ENCODE assay signal across 8 cellular contexts in the genomic region with DNA sequence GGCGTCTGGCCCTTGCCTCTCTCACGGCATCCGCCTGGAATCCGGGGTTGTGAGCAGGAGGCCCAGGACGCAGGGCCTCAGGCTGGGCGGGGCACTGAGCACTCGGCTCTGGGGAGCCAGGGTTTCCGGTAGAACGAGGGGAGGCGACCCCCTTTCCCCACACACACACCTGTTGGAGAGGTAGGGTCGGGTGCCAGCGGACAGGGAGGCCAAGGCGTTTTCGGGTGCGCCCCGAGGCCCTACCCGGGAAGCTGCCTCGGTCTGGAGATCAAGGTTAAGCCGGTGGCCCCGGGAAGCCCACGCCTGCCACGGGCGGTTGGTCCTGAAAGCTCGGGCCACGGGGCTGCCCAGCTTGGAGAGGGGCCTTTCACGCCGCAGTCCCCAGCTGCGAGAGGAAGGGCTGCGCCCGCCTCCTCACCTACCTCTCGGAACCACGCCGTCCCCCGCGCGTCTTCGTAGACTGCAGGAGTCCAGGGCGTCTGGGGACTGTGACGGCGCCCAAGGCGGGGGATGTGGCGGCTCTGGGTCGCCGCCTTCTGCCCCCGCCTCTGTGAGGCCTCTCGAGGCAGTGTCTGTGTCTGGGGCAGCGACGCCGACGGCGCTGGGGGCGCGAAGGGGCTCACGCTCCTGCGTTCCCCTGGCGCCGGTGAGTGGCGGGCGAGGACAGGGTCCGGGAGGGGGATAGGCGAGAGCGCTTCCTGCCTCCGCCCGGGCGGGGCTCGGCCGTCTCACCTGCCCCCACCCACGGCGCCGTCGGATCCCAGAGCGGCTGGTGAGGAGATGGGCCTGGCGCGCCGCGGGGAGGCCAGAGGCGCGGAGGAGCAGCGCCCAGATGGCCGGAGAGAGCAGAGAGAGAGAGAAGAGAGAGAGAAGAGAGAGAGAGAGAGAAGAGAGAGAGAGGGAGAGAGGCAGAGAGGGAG. TPM values are rescaled to one million over a fixed set of nuclear protein-coding genes. Genes with fewer than 3 reads are reported as not detected.
DNase-seq lines count a peak whose midpoint lies in the region; ATAC-seq and TF ChIP-seq lines count a peak whose summit lies in the region.

No MANE protein-coding gene starts in this region.

- H4K20me1 ChIP-seq in Karpas-422 (ENCODE audit: insufficient read depth, low read depth, low read length), result no peaks in the 10 kb centered on the region

- TF ChIP-seq CTCF in natural killer cell (IDR thresholded peaks at IDR 0.05) (no peak), progenitor cell of endocrine pancreas (IDR thresholded peaks at IDR 0.05; ENCODE audit: unreplicated experiment) (no peak)

- no peaks in the 10 kb centered on the region for H3K9me2 ChIP-seq in Karpas-422 (replicated peaks; ENCODE audit: insufficient read depth, low read length)

- DNase-seq in D341Med (ENCODE audit: low spot score), result peak; percentile 53
- DNase-seq in Karpas-422, result no peak
- DNase-seq in activated naive CD4-positive, alpha-beta T cell treated with anti-CD3 and anti-CD28 coated beads, Interleukin-2, amount 50 U/mL, for 72 hours (ENCODE audit: low spot score in 2 of 2), result no peak
- DNase-seq in natural killer cell, result no peak
- no peak for DNase-seq in NCI-H526 (lab: John Stamatoyannopoulos, UW)
- DNase-seq in progenitor cell of endocrine pancreas (ENCODE audit: low spot score, unreplicated experiment), result no peak
- no peak for DNase-seq in NCI-H82 treated with DMSO at 0.1 percent for 48 hours (lab: John Stamatoyannopoulos, UW; ENCODE audit: unreplicated experiment)

- no peaks in the 10 kb centered on the region for H3K9me3 ChIP-seq in Karpas-422 (ENCODE audit: low read length)

- intact Hi-C loops in natural killer cell (cut with micrococcal nuclease), result no loop called here

- no peak overlapping the region for H3K9ac ChIP-seq in Karpas-422 (ENCODE audit: low read length)

- H3K4me3 ChIP-seq in Karpas-422 (ENCODE audit: low read length), result no peak overlapping the region

- no peaks in the 10 kb centered on the region for H3K4me1 ChIP-seq in Karpas-422 (ENCODE audit: low read length)

- H3K27me3 Mint-ChIP-seq in natural killer cell (ENCODE audit: low read depth in 2 of 2) (peaks cover 45 to 64% of the 10 kb centered on the region in 2 donors), progenitor cell of endocrine pancreas (peaks cover 91% of the 10 kb centered on the region)

- peak overlapping the region; percentile 87 for H3K4me3 Mint-ChIP-seq in natural killer cell
- H3K4me3 Mint-ChIP-seq in progenitor cell of endocrine pancreas (ENCODE audit: low read depth), result no peak overlapping the region

- no peaks in the 10 kb centered on the region for H3K36me3 ChIP-seq in Karpas-422 (ENCODE audit: insufficient read depth, low read length)

- no peaks in the 10 kb centered on the region for H3K79me2 ChIP-seq in Karpas-422 (ENCODE audit: low read length)

- no peaks in the 10 kb centered on the region for H3K27me3 ChIP-seq in Karpas-422 (ENCODE audit: low read length)

- H2AFZ ChIP-seq in Karpas-422 (ENCODE audit: low read length), result no peak overlapping the region

- peaks cover 0 to 5% of the 10 kb centered on the region in 2 donors for H3K36me3 Mint-ChIP-seq in activated naive CD4-positive, alpha-beta T cell treated with anti-CD3 and anti-CD28 coated beads, Interleukin-2, amount 50 U/mL, for 72 hours
- H3K36me3 Mint-ChIP-seq in natural killer cell (peaks cover under 1% of the 10 kb centered on the region), progenitor cell of endocrine pancreas (ENCODE audit: insufficient read depth) (no peaks in the 10 kb centered on the region)

- peak overlapping the region; percentile 54 for H3K4me2 ChIP-seq in Karpas-422 (ENCODE audit: low read depth, low read length, poor library complexity, severe bottlenecking)

- H3K9me3 Mint-ChIP-seq in activated naive CD4-positive, alpha-beta T cell treated with anti-CD3 and anti-CD28 coated beads, Interleukin-2, amount 50 U/mL, for 72 hours, result no peaks in the 10 kb centered on the region
- H3K9me3 Mint-ChIP-seq in natural killer cell (no peaks in the 10 kb centered on the region), progenitor cell of endocrine pancreas (ENCODE audit: low read depth) (no peaks in the 10 kb centered on the region)

- H3K27ac ChIP-seq in Karpas-422 (ENCODE audit: low read length), result no peak overlapping the region

- H3K4me1 Mint-ChIP-seq in natural killer cell (peaks cover 12 to 33% of the 10 kb centered on the region in 2 donors), progenitor cell of endocrine pancreas (ENCODE audit: low read depth) (peaks cover 2% of the 10 kb centered on the region)

- H3K27ac Mint-ChIP-seq in activated naive CD4-positive, alpha-beta T cell treated with anti-CD3 and anti-CD28 coated beads, Interleukin-2, amount 50 U/mL, for 72 hours, result no peak overlapping the region
- H3K27ac Mint-ChIP-seq in natural killer cell (peak overlapping the region in 1 of 2 donors; percentile 73), progenitor cell of endocrine pancreas (no peak overlapping the region)

- peak; percentile 41 to 49 for ATAC-seq in activated naive CD4-positive, alpha-beta T cell treated with anti-CD3 and anti-CD28 coated beads, Interleukin-2, amount 50 U/mL, for 72 hours
- ATAC-seq in natural killer cell (peak; percentile 70 to 76 (median 70)), HG03439 (IDR thresholded peaks at IDR 0.05; ENCODE audit: unreplicated experiment) (no peak)

RNA-seq across cellular contexts. Expression of a gene that starts 20.3 kb away (rescaled TPM):
- 0.82 and 3.1 TPM in 2 replicates for total RNA-seq in Karpas-422 (2014; rRNA removed; shearing (Covaris generic); ENCODE audit: low replicate concordance)
- 1 to 10 TPM; 1.2 to 2.4 TPM for total RNA-seq in activated naive CD4-positive, alpha-beta T cell treated with anti-CD3 and anti-CD28 coated beads, Interleukin-2, amount 50 U/mL, for 72 hours
- total RNA-seq in natural killer cell, result 1 to 10 TPM in 1 of 3 donors, under 1 TPM in 2; 0.12 to 1.0 (median 0.18) TPM
- total RNA-seq in progenitor cell of endocrine pancreas, result 0.18 TPM in 1 of 2 replicates, not detected in the other

RNA-seq across cellular contexts. Expression of a gene that starts 31.4 kb away (rescaled TPM):
- 4.2 TPM in 1 of 2 replicates, not detected in the other for total RNA-seq in Karpas-422 (2014; rRNA removed; shearing (Covaris generic); ENCODE audit: low replicate concordance)
- not detected for total RNA-seq in activated naive CD4-positive, alpha-beta T cell treated with anti-CD3 and anti-CD28 coated beads, Interleukin-2, amount 50 U/mL, for 72 hours
- total RNA-seq in natural killer cell, result not detected
- 1.1 and 3.7 TPM in 2 replicates for total RNA-seq in progenitor cell of endocrine pancreas

RNA-seq across cellular contexts. Expression of a gene that starts 35.6 kb away (rescaled TPM):
- total RNA-seq in Karpas-422 (2014; rRNA removed; shearing (Covaris generic); ENCODE audit: low replicate concordance), result 9.7 and 12.1 TPM in 2 replicates
- 1 to 10 TPM in 1 of 2 donors, not detected in 1; 1.1 TPM for total RNA-seq in activated naive CD4-positive, alpha-beta T cell treated with anti-CD3 and anti-CD28 coated beads, Interleukin-2, amount 50 U/mL, for 72 hours
- total RNA-seq in natural killer cell (1 to 10 TPM in 1 of 3 donors, under 1 TPM in 2; 0.45 to 1.4 (median 0.97) TPM), progenitor cell of endocrine pancreas (0.55 and 1.5 TPM in 2 replicates)

RNA-seq across cellular contexts. Expression of a gene that starts 41.7 kb away (rescaled TPM):
- 0.48 and 0.65 TPM in 2 replicates for total RNA-seq in Karpas-422 (2014; rRNA removed; shearing (Covaris generic); ENCODE audit: low replicate concordance)
- under 1 TPM in 1 of 2 donors, not detected in 1; 0.16 TPM for total RNA-seq in activated naive CD4-positive, alpha-beta T cell treated with anti-CD3 and anti-CD28 coated beads, Interleukin-2, amount 50 U/mL, for 72 hours
- total RNA-seq in natural killer cell (not detected), progenitor cell of endocrine pancreas (0.96 and 3.1 TPM in 2 replicates)

RNA-seq across cellular contexts. Expression of a gene that starts 52.9 kb away (rescaled TPM):
- total RNA-seq in Karpas-422 (2014; rRNA removed; shearing (Covaris generic); ENCODE audit: low replicate concordance), result not detected in 2 replicates
- not detected for total RNA-seq in activated naive CD4-positive, alpha-beta T cell treated with anti-CD3 and anti-CD28 coated beads, Interleukin-2, amount 50 U/mL, for 72 hours
- total RNA-seq in natural killer cell (not detected), progenitor cell of endocrine pancreas (2.1 and 5.6 TPM in 2 replicates)
